In genomic region chr5:34957857-34958690, GRCh38 we compare ENCODE assay signal across 8 cellular contexts. TPM values are rescaled to one million over a fixed set of nuclear protein-coding genes. Genes with fewer than 3 reads are reported as not detected.
DNase-seq lines count a peak whose midpoint lies in the region; ATAC-seq, FAIRE-seq and TF ChIP-seq lines count a peak whose summit lies in the region.

No MANE protein-coding gene starts in this region.

- H3K9me3 Mint-ChIP-seq in activated CD4-positive, alpha-beta T cell treated with anti-CD3 and anti-CD28 coated beads, Interleukin-2, amount 10 ng/mL, durations not matched to agents 7 days and 5 days: no peaks in the 10 kb centered on the region
- H3K9me3 Mint-ChIP-seq in activated CD4-positive, alpha-beta T cell treated with anti-CD3 and anti-CD28 coated beads, Interleukin-2, amount 10 ng/mL, durations not matched to agents 24 days and 14 days: no peaks in the 10 kb centered on the region
- H3K9me3 Mint-ChIP-seq in stimulated activated memory B cell treated with anti-CD40 and anti-IgM and Interleukin-4, amounts not matched to agents 10 μg/mL and 1 μg/mL and 100 μg/mL, for 72 hours: no peaks in the 10 kb centered on the region

- no peak overlapping the region for H3K27ac Mint-ChIP-seq in activated CD4-positive, alpha-beta T cell treated with anti-CD3 and anti-CD28 coated beads, Interleukin-2, amount 10 ng/mL, durations not matched to agents 7 days and 5 days
- no peak overlapping the region for H3K27ac Mint-ChIP-seq in activated CD4-positive, alpha-beta T cell treated with anti-CD3 and anti-CD28 coated beads, Interleukin-2, amount 10 ng/mL, durations not matched to agents 24 days and 14 days
- no peak overlapping the region for H3K27ac Mint-ChIP-seq in stimulated activated memory B cell treated with anti-CD40 and anti-IgM and Interleukin-4, amounts not matched to agents 10 μg/mL and 1 μg/mL and 100 μg/mL, for 72 hours

- H3K79me2 ChIP-seq in OCI-LY7 (ENCODE audit: insufficient read depth, low read depth, low read length): no peaks in the 10 kb centered on the region

- no peaks in the 10 kb centered on the region for H3K27me3 ChIP-seq in pancreas

- peaks cover 20% of the 10 kb centered on the region for H3K36me3 Mint-ChIP-seq in activated CD4-positive, alpha-beta T cell treated with anti-CD3 and anti-CD28 coated beads, Interleukin-2, amount 10 ng/mL, durations not matched to agents 7 days and 5 days (ENCODE audit: low read depth)
- H3K36me3 Mint-ChIP-seq in activated CD4-positive, alpha-beta T cell treated with anti-CD3 and anti-CD28 coated beads, Interleukin-2, amount 10 ng/mL, durations not matched to agents 24 days and 14 days (ENCODE audit: low read depth): peaks cover 24% of the 10 kb centered on the region
- peaks cover 24% of the 10 kb centered on the region for H3K36me3 Mint-ChIP-seq in stimulated activated memory B cell treated with anti-CD40 and anti-IgM and Interleukin-4, amounts not matched to agents 10 μg/mL and 1 μg/mL and 100 μg/mL, for 72 hours

- H3K9me3 ChIP-seq in OCI-LY7 (ENCODE audit: low read length): no peaks in the 10 kb centered on the region
- H3K9me3 ChIP-seq in pancreas: no peaks in the 10 kb centered on the region

- intact Hi-C loops in activated CD4-positive, alpha-beta T cell treated with anti-CD3 and anti-CD28 coated beads, Interleukin-2, amount 10 ng/mL, durations not matched to agents 24 days and 14 days (cut with micrococcal nuclease): loop anchor here (2.0 kb wide), 1 partner anchor 45 kb away; no protein-coding TSS in a partner anchor
- intact Hi-C loops in OCI-LY7 (cut with micrococcal nuclease; ENCODE audit: unreplicated experiment): no loop called here
- intact Hi-C loops in pancreas (cut with DNase I): no loop called here

- TF ChIP-seq CTCF in OCI-LY7 (conservative IDR thresholded peaks at IDR 0.05; ENCODE audit: low read length) (peak; percentile 77), epithelial cell of esophagus (IDR thresholded peaks at IDR 0.05; ENCODE audit: insufficient read depth, low read depth, low read length, missing control alignments) (peak; percentile 73), pancreas (IDR thresholded peaks at IDR 0.05) (peak in 2 of 4 donors; percentile 23 to 26)

- TSS peak; percentile 5 for BruUV-seq in OCI-LY7 (replicated peaks; lab: Mats Ljungman, UMichigan)

- no peak overlapping the region for H3K4me3 ChIP-seq in OCI-LY7 (ENCODE audit: low read depth, low read length, poor library complexity, severe bottlenecking)
- no peak overlapping the region for H3K4me3 ChIP-seq in epithelial cell of esophagus (ENCODE audit: low read length)
- no peak overlapping the region for H3K4me3 ChIP-seq in pancreas

- 53 to 57% methylated on average over 5 of the region's 5 CpGs for WGBS in pancreas, 2 donors

- CTCF ChIA-PET in activated CD4-positive, alpha-beta T cell treated with anti-CD3 and anti-CD28 coated beads, Interleukin-2, amount 10 ng/mL, durations not matched to agents 7 days and 5 days (lab: Charles Lee): interaction anchor here (0.7 to 1.4 kb wide), 3 partner anchors 16 to 531 kb away, joined by 3 to 4 read pairs (median 3); no protein-coding TSS in a partner anchor
- CTCF ChIA-PET in OCI-LY7 (lab: Charles Lee; ENCODE audit: unreplicated experiment): no interaction called here

- no peak overlapping the region for H3K4me2 ChIP-seq in OCI-LY7 (ENCODE audit: low read length)

- POLR2A ChIA-PET in activated CD4-positive, alpha-beta T cell treated with anti-CD3 and anti-CD28 coated beads, Interleukin-2, amount 10 ng/mL, durations not matched to agents 7 days and 5 days (lab: Charles Lee): no interaction called here
- POLR2A ChIA-PET in OCI-LY7 (lab: Charles Lee): interaction anchor here (0.6 to 1.1 kb wide), 4 partner anchors 28 to 1168 kb away, joined by 3 to 4 read pairs (median 3); no protein-coding TSS in a partner anchor

- H3K27me3 Mint-ChIP-seq in activated CD4-positive, alpha-beta T cell treated with anti-CD3 and anti-CD28 coated beads, Interleukin-2, amount 10 ng/mL, durations not matched to agents 7 days and 5 days: no peaks in the 10 kb centered on the region
- H3K27me3 Mint-ChIP-seq in activated CD4-positive, alpha-beta T cell treated with anti-CD3 and anti-CD28 coated beads, Interleukin-2, amount 10 ng/mL, durations not matched to agents 24 days and 14 days: no peaks in the 10 kb centered on the region
- H3K27me3 Mint-ChIP-seq in stimulated activated memory B cell treated with anti-CD40 and anti-IgM and Interleukin-4, amounts not matched to agents 10 μg/mL and 1 μg/mL and 100 μg/mL, for 72 hours: no peaks in the 10 kb centered on the region

- H3K36me3 ChIP-seq in OCI-LY7 (ENCODE audit: insufficient read depth, low read length): peaks cover 31% of the 10 kb centered on the region
- H3K36me3 ChIP-seq in pancreas: peaks cover 0 to 14% (median 0%) of the 10 kb centered on the region in 3 donors

- H3K4me1 ChIP-seq in OCI-LY7 (ENCODE audit: insufficient read depth, low read length, poor library complexity, severe bottlenecking) (no peaks in the 10 kb centered on the region), pancreas (no peaks in the 10 kb centered on the region)

- H4K20me1 ChIP-seq in OCI-LY7 (ENCODE audit: insufficient read depth, low read length): no peaks in the 10 kb centered on the region

- H3K4me1 Mint-ChIP-seq in activated CD4-positive, alpha-beta T cell treated with anti-CD3 and anti-CD28 coated beads, Interleukin-2, amount 10 ng/mL, durations not matched to agents 7 days and 5 days: peaks cover 26% of the 10 kb centered on the region
- peaks cover 17% of the 10 kb centered on the region for H3K4me1 Mint-ChIP-seq in activated CD4-positive, alpha-beta T cell treated with anti-CD3 and anti-CD28 coated beads, Interleukin-2, amount 10 ng/mL, durations not matched to agents 24 days and 14 days
- H3K4me1 Mint-ChIP-seq in stimulated activated memory B cell treated with anti-CD40 and anti-IgM and Interleukin-4, amounts not matched to agents 10 μg/mL and 1 μg/mL and 100 μg/mL, for 72 hours: peaks cover 11% of the 10 kb centered on the region

- no peak overlapping the region for H2AFZ ChIP-seq in OCI-LY7 (ENCODE audit: low read length)

- ATAC-seq in HG02798 (IDR thresholded peaks at IDR 0.05; ENCODE audit: poor library complexity, unreplicated experiment) (peak; percentile 36), pancreas (peak in 3 of 4 donors; percentile 62 to 79 (median 67))
- no peak for ATAC-seq in stimulated activated memory B cell treated with anti-CD40 and anti-IgM and Interleukin-4, amounts not matched to agents 10 μg/mL and 1 μg/mL and 100 μg/mL, for 72 hours

- peak; percentile 13 for DNase-seq in activated CD4-positive, alpha-beta T cell treated with anti-CD3 and anti-CD28 coated beads, Interleukin-2, amount 10 ng/mL, durations not matched to agents 7 days and 5 days
- DNase-seq in activated CD4-positive, alpha-beta T cell treated with anti-CD3 and anti-CD28 coated beads, Interleukin-2, amount 10 ng/mL, durations not matched to agents 24 days and 14 days: no peak
- DNase-seq in OCI-LY7 (ENCODE audit: low spot score) (peak; percentile 16), epithelial cell of esophagus (ENCODE audit: low read depth) (peak; percentile 45), pancreas (peak in 1 of 6 donors; percentile 16), hippocampal formation (lab: John Stamatoyannopoulos, UW) (no peak)

- H3K4me3 Mint-ChIP-seq in activated CD4-positive, alpha-beta T cell treated with anti-CD3 and anti-CD28 coated beads, Interleukin-2, amount 10 ng/mL, durations not matched to agents 7 days and 5 days: no peak overlapping the region
- H3K4me3 Mint-ChIP-seq in activated CD4-positive, alpha-beta T cell treated with anti-CD3 and anti-CD28 coated beads, Interleukin-2, amount 10 ng/mL, durations not matched to agents 24 days and 14 days: no peak overlapping the region
- no peak overlapping the region for H3K4me3 Mint-ChIP-seq in stimulated activated memory B cell treated with anti-CD40 and anti-IgM and Interleukin-4, amounts not matched to agents 10 μg/mL and 1 μg/mL and 100 μg/mL, for 72 hours

- H3K27ac ChIP-seq in OCI-LY7 (ENCODE audit: low read depth, low read length, poor library complexity, severe bottlenecking): no peak overlapping the region
- H3K27ac ChIP-seq in pancreas: no peak overlapping the region

- no peaks in the 10 kb centered on the region for H3K9me2 ChIP-seq in OCI-LY7 (ENCODE audit: insufficient read depth, low read length)

- FAIRE-seq in pancreas (lab: Jason Lieb, UNC): no peak

RNA-seq across cellular contexts. Expression of gene DNAJC21, which starts 28.7 kb away (rescaled TPM):
- total RNA-seq in activated CD4-positive, alpha-beta T cell treated with anti-CD3 and anti-CD28 coated beads, Interleukin-2, amount 10 ng/mL, durations not matched to agents 7 days and 5 days: 10 to 100 TPM; 52.4 to 57.6 TPM
- 69.0 and 69.6 TPM in 2 replicates for total RNA-seq in activated CD4-positive, alpha-beta T cell treated with anti-CD3 and anti-CD28 coated beads, Interleukin-2, amount 10 ng/mL, durations not matched to agents 24 days and 14 days
- 29.4 and 43.7 TPM in 2 replicates for total RNA-seq in OCI-LY7 (2014; rRNA removed; shearing (Covaris generic))
- total RNA-seq in OCI-LY7 (2022) (67.2 and 67.6 TPM in 2 replicates), pancreas (10 to 100 TPM; 17.5 to 25.1 (median 21.8) TPM)
- 10 to 100 TPM; 11.6 to 17.8 TPM for polyA plus RNA-seq in pancreas

RNA-seq across cellular contexts. Expression of gene BRIX1, which starts 42.6 kb away (rescaled TPM):
- total RNA-seq in activated CD4-positive, alpha-beta T cell treated with anti-CD3 and anti-CD28 coated beads, Interleukin-2, amount 10 ng/mL, durations not matched to agents 7 days and 5 days: 10 to 100 TPM; 33.3 to 50.5 TPM
- 120 and 128 TPM in 2 replicates for total RNA-seq in activated CD4-positive, alpha-beta T cell treated with anti-CD3 and anti-CD28 coated beads, Interleukin-2, amount 10 ng/mL, durations not matched to agents 24 days and 14 days
- total RNA-seq in OCI-LY7 (2014; rRNA removed; shearing (Covaris generic)): 59.7 and 75.6 TPM in 2 replicates
- 62.2 and 65.3 TPM in 2 replicates for total RNA-seq in OCI-LY7 (2022)
- 10 to 100 TPM in 2 of 6 donors, 1 to 10 TPM in 4; 4.3 to 11.3 (median 9.0) TPM for total RNA-seq in pancreas
- polyA plus RNA-seq in pancreas: 10 to 100 TPM in 1 of 2 donors, 1 to 10 TPM in 1; 8.0 to 15.9 TPM

RNA-seq across cellular contexts. Expression of gene RAD1, which starts 42.8 kb away (rescaled TPM):
- total RNA-seq in activated CD4-positive, alpha-beta T cell treated with anti-CD3 and anti-CD28 coated beads, Interleukin-2, amount 10 ng/mL, durations not matched to agents 7 days and 5 days: 10 to 100 TPM; 25.6 to 26.5 TPM
- 46.4 and 48.9 TPM in 2 replicates for total RNA-seq in activated CD4-positive, alpha-beta T cell treated with anti-CD3 and anti-CD28 coated beads, Interleukin-2, amount 10 ng/mL, durations not matched to agents 24 days and 14 days
- total RNA-seq in OCI-LY7 (2014; rRNA removed; shearing (Covaris generic)): 58.4 and 82.1 TPM in 2 replicates
- total RNA-seq in OCI-LY7 (2022): 49.2 and 49.4 TPM in 2 replicates
- 1 to 10 TPM; 4.1 to 7.1 (median 5.8) TPM for total RNA-seq in pancreas
- polyA plus RNA-seq in pancreas: 10 to 100 TPM in 1 of 2 donors, 1 to 10 TPM in 1; 3.5 to 10.1 TPM

Comparison
In these comparisons a context has a peak if more than half of its experiments do, and no peak if none do; other contexts are left out.
1. DNase-seq: peak in activated CD4-positive, alpha-beta T cell treated with anti-CD3 and anti-CD28 coated beads, Interleukin-2, amount 10 ng/mL, durations not matched to agents 7 days and 5 days (single experiment), OCI-LY7 (single experiment) and epithelial cell of esophagus (single experiment); none in activated CD4-positive, alpha-beta T cell treated with anti-CD3 and anti-CD28 coated beads, Interleukin-2, amount 10 ng/mL, durations not matched to agents 24 days and 14 days (single experiment) and hippocampal formation (0 of 2).